10 cellular contexts compared by ENCODE assay signal in genomic region chr13:33554919-33555791, GRCh38.
DNase-seq lines count a peak whose midpoint lies in the region; ATAC-seq and TF ChIP-seq lines count a peak whose summit lies in the region.
"Had no signal": no experiment of that assay in that cellular context is flagged by ENCODE, and none has a peak within 500 bp of the region (broad histone marks: within the 10 kb centered on the region; RNA-seq: fewer than 3 reads in every experiment).

No MANE protein-coding gene starts in this region.

- H3K4me2 ChIP-seq in PC-3 (ENCODE audit: low read length) = no peak overlapping the region

- H3K79me2 ChIP-seq in PC-3 (ENCODE audit: low read length) = no peaks in the 10 kb centered on the region

- H3K36me3 ChIP-seq in cardiac muscle cell (no peaks in the 10 kb centered on the region), PC-3 (ENCODE audit: low read depth, low read length) (no peaks in the 10 kb centered on the region), psoas muscle (ENCODE audit: insufficient read depth in 1 of 2, low read depth in 1 of 2) (no peaks in the 10 kb centered on the region)

- DNase-seq in cardiac muscle cell (ENCODE audit: low read depth in 1 of 2, low spot score in 1 of 2) (peak; percentile 20 to 48), cardiac septum (ENCODE audit: low spot score) (no peak), PC-3 (peak; percentile 21), psoas muscle (no peak), HuH-7 (ENCODE audit: low spot score) (no peak), NCI-H187 treated with DMSO at 0.1 percent for 48 hours (lab: John Stamatoyannopoulos, UW) (no peak)
- no peak for DNase-seq in activated CD4-positive, alpha-beta T cell treated with anti-CD3 and anti-CD28 coated beads for 48 hours
- DNase-seq: HCEC 1CT, NCI-H69 had no signal

- intact Hi-C loops in cardiac septum (cut with DNase I) (no loop called here), PC-3 (cut with micrococcal nuclease) (no loop called here), psoas muscle (cut with DNase I) (no loop called here)

- ATAC-seq in HG02852 (IDR thresholded peaks at IDR 0.05; ENCODE audit: unreplicated experiment) (peak; percentile 89), PC-3 (no peak), psoas muscle (no peak)

- no peak overlapping the region for H3K9ac ChIP-seq in PC-3 (ENCODE audit: low read length)

- H3F3A ChIP-seq in PC-3 (ENCODE audit: low read length, unreplicated experiment) = no peaks in the 10 kb centered on the region

- H3K9me3 ChIP-seq in cardiac muscle cell (ENCODE audit: low read depth) = no peaks in the 10 kb centered on the region
- H3K9me3 ChIP-seq in PC-3 (ENCODE audit: low read length) = no peaks in the 10 kb centered on the region
- H3K9me3 ChIP-seq in psoas muscle = no peaks in the 10 kb centered on the region

- no peaks in the 10 kb centered on the region for H3K9me2 ChIP-seq in PC-3 (replicated peaks; ENCODE audit: low read length)

- CTCF ChIA-PET in PC-3 (lab: Charles Lee) = no interaction called here

- H3K4me3 ChIP-seq in cardiac muscle cell (no peak overlapping the region), PC-3 (ENCODE audit: low read length) (no peak overlapping the region), psoas muscle (no peak overlapping the region)

- POLR2A ChIA-PET in PC-3 (lab: Charles Lee; ENCODE audit: unreplicated experiment) = no interaction called here

- H2AFZ ChIP-seq in PC-3 (ENCODE audit: low read length) = no peak overlapping the region

- peaks cover 11% of the 10 kb centered on the region for H3K4me1 ChIP-seq in cardiac muscle cell (ENCODE audit: low read depth)
- no peaks in the 10 kb centered on the region for H3K4me1 ChIP-seq in PC-3 (ENCODE audit: insufficient read depth, low read length)
- no peaks in the 10 kb centered on the region for H3K4me1 ChIP-seq in psoas muscle

- H4K20me1 ChIP-seq in PC-3 (ENCODE audit: low read length) = no peaks in the 10 kb centered on the region

- peak overlapping the region; percentile 71 for H3K27ac ChIP-seq in cardiac muscle cell
- H3K27ac ChIP-seq in PC-3 (ENCODE audit: low read length) = no peak overlapping the region
- H3K27ac ChIP-seq in psoas muscle = no peak overlapping the region

- BruUV-seq in PC-3 (replicated peaks; lab: Mats Ljungman, UMichigan) = no TSS peak

- H3K27me3 ChIP-seq in cardiac muscle cell (no peaks in the 10 kb centered on the region), PC-3 (ENCODE audit: low read length) (no peaks in the 10 kb centered on the region), psoas muscle (ENCODE audit: insufficient read depth in 3 of 3, low read length in 2 of 3) (no peaks in the 10 kb centered on the region)

- 68 to 78% (median 73%) methylated on average over 3 of the region's 3 CpGs for WGBS in psoas muscle, 3 donors

- TF ChIP-seq CTCF in cardiac muscle cell (IDR thresholded peaks at IDR 0.05; ENCODE audit: low read depth, low read length) (no peak), PC-3 (conservative IDR thresholded peaks at IDR 0.05; ENCODE audit: low read depth, low read length) (no peak), psoas muscle (IDR thresholded peaks at IDR 0.05) (no peak)

Comparison
In these comparisons a context has a peak if more than half of its experiments do, and no peak if none do; other contexts are left out.
1. DNase-seq: peak in cardiac muscle cell (2 of 2) and PC-3 (single experiment); none in cardiac septum (single experiment), psoas muscle (0 of 2), HuH-7 (single experiment), activated CD4-positive, alpha-beta T cell treated with anti-CD3 and anti-CD28 coated beads for 48 hours (single experiment) and NCI-H187 treated with DMSO at 0.1 percent for 48 hours (single experiment).